In the genomic region with DNA sequence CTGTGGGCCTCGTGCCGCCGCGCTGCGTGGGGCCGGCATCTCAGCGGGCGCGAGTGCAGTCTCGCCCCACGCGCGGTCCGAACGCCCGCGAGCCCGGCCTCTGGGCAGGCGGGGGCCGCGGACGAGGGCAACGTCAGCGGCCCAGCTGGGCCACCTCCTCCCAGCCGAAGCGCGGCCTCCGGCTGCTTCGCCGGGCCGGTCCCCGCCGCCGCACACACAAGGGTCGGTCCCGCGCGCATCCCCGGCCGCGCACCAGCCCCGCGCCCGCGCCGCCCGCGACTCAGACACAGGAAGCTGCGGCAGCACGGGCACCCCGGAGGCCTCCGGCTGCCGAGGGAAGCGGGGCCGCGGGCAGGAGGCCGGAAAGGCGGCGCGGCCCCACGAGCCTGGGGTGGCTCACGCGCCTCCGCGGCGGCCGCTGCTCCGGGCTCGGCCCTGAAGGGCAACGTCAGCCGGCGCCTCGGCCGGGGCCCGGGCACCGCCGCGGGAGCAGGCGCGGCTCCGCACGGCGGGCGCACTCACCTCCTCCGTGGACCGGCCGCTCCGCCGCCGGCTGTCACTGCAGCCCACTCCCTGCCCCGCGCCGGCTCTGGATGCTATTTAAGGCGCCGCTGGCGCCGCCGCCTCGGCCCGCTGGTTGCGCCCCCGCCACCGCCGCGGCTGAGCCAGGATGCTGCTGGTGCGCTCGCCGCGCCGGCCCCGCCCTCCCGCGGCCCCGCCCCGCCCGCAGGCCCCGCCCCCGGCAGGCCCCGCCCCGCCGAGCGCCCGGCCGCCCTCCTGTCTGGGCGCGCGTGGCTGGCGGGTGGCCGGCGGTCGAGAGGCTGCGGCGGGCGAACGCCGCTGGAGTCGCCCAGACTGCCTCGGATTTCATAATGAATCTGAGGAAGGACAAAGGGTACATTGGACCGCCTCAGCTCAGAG, we compare ENCODE assay signal across 8 cellular contexts. TPM values are rescaled to one million over a fixed set of nuclear protein-coding genes. Genes with fewer than 3 reads are reported as not detected.
DNase-seq lines count a peak whose midpoint lies in the region; ATAC-seq and TF ChIP-seq lines count a peak whose summit lies in the region.

A gene with protein sequence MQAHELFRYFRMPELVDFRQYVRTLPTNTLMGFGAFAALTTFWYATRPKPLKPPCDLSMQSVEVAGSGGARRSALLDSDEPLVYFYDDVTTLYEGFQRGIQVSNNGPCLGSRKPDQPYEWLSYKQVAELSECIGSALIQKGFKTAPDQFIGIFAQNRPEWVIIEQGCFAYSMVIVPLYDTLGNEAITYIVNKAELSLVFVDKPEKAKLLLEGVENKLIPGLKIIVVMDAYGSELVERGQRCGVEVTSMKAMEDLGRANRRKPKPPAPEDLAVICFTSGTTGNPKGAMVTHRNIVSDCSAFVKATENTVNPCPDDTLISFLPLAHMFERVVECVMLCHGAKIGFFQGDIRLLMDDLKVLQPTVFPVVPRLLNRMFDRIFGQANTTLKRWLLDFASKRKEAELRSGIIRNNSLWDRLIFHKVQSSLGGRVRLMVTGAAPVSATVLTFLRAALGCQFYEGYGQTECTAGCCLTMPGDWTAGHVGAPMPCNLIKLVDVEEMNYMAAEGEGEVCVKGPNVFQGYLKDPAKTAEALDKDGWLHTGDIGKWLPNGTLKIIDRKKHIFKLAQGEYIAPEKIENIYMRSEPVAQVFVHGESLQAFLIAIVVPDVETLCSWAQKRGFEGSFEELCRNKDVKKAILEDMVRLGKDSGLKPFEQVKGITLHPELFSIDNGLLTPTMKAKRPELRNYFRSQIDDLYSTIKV (minus strand): TSS at position 575 of the 921 bp plus-strand sequence. CDS start 22,454 bp downstream, outside the sequence.

- peak; percentile 64 for ATAC-seq in GM23338

- no peaks in the 10 kb centered on the region for H4K20me1 ChIP-seq in GM23338 (replicated peaks; ENCODE audit: insufficient read depth)

- H3K27ac Mint-ChIP-seq in GM23338, result no peak within 1 kb of the TSS

- TF ChIP-seq CTCF in GM06990 (IDR thresholded peaks at IDR 0.05; ENCODE audit: insufficient read depth, low read length, poor library complexity, severe bottlenecking) (no peak), GM23338 (conservative IDR thresholded peaks at IDR 0.05; ENCODE audit: low read depth in 2 of 2) (no peak), retinal pigment epithelial cell (conservative IDR thresholded peaks at IDR 0.05; ENCODE audit: low read depth, low read length) (no peak)

- no peak within 1 kb of the TSS for H3K27ac ChIP-seq in GM23338 (ENCODE audit: low read depth)

- peaks cover 3% of the 10 kb centered on the region; the same call in 1 of the 3 replicates for H3K4me1 Mint-ChIP-seq in GM23338

- H3F3A ChIP-seq in GM23338 (replicated peaks; ENCODE audit: low read depth), result no peaks in the 10 kb centered on the region

- H3K27me3 Mint-ChIP-seq in GM23338 (ENCODE audit: insufficient read depth, low read depth, poor library complexity), result peaks cover 35% of the 10 kb centered on the region

- no peaks in the 10 kb centered on the region; the same call in 2 of the 3 replicates for H3K36me3 Mint-ChIP-seq in GM23338 (ENCODE audit: low read depth)

- peak within 1 kb of the TSS; percentile 98 for H2AFZ ChIP-seq in GM23338

- H3K79me2 ChIP-seq in GM23338 (replicated peaks; ENCODE audit: insufficient read depth), result no peaks in the 10 kb centered on the region

- H3K36me3 ChIP-seq in GM06990 (ENCODE audit: control insufficient read depth, insufficient read depth, low read length) (no peaks in the 10 kb centered on the region), GM23338 (ENCODE audit: insufficient read depth) (no peaks in the 10 kb centered on the region)

- H3K9me3 Mint-ChIP-seq in GM23338, result no peaks in the 10 kb centered on the region

- DNase-seq in GM06990 (ENCODE audit: extremely low read depth, insufficient read length) (peak; percentile 86), GM23338 (ENCODE audit: low spot score) (peak; percentile 79), LoVo (ENCODE audit: low spot score) (peak; percentile 77), T-helper 2 cell (peak; percentile 66 to 84 (median 69)), amygdala (lab: John Stamatoyannopoulos, UW) (peak; percentile 9 to 88 (median 65)), hepatic stellate cell (ENCODE audit: low spot score) (peak; percentile 87), retinal pigment epithelial cell (ENCODE audit: low read depth) (no peak), pons (ENCODE audit: low spot score) (no peak)

- peaks cover 3% of the 10 kb centered on the region; the same call in 1 of the 2 replicates for H3K4me1 ChIP-seq in GM23338 (ENCODE audit: insufficient read depth)

- H3K4me3 ChIP-seq in GM06990 (replicated peaks; ENCODE audit: low read depth, low read length), result peak within 1 kb of the TSS; percentile 72
- H3K4me3 ChIP-seq in GM23338, result peak within 1 kb of the TSS; percentile 71
- H3K4me3 ChIP-seq in retinal pigment epithelial cell (ENCODE audit: low read length), result peak within 1 kb of the TSS; percentile 63

- peak within 1 kb of the TSS; percentile 81 for H3K4me3 Mint-ChIP-seq in GM23338

- H3K4me2 ChIP-seq in GM23338, result peak within 1 kb of the TSS; percentile 90

- H3K27me3 ChIP-seq in GM06990 (replicated peaks; ENCODE audit: control insufficient read depth, insufficient read depth, low read length) (no peaks in the 10 kb centered on the region), GM23338 (ENCODE audit: insufficient read depth) (peaks cover 55% of the 10 kb centered on the region)

- H3K9me2 ChIP-seq in GM23338 (ENCODE audit: insufficient read depth), result no peaks in the 10 kb centered on the region

TF ChIP-seq in GM23338, 12 proteins besides CTCF, POLR2A, EP300 and RAD21:
- TF ChIP-seq EZH2phosphoT487 (IDR thresholded peaks at IDR 0.05; ENCODE audit: unreplicated experiment) (no peak), ZNF114 (CRISPR knock-in tag; IDR thresholded peaks at IDR 0.05) (no peak), EZH2 (IDR thresholded peaks at IDR 0.05; ENCODE audit: low read depth, unreplicated experiment) (no peak), POLR2AphosphoS5 (IDR thresholded peaks at IDR 0.05; ENCODE audit: low read depth) (peak; percentile 45; the same call in 1 of the 2 replicates)

RNA-seq across cellular contexts. Expression of the gene that starts here (rescaled TPM):
- total RNA-seq in GM23338 (2014; rRNA removed; shearing (Covaris generic)), result 11.0 and 13.1 TPM in 2 replicates
- 4.7 and 6.2 TPM in 2 replicates for polyA plus RNA-seq in GM23338 (2016; fragmentation: Nextera tagmentation; extraction: Ambion mirVana)

Comparison
In these comparisons a context has a peak if more than half of its experiments do, and no peak if none do; other contexts are left out.
1. DNase-seq: peak in GM06990 (single experiment), GM23338 (single experiment), LoVo (single experiment), T-helper 2 cell (5 of 5), amygdala (56 of 56) and hepatic stellate cell (single experiment); none in retinal pigment epithelial cell (single experiment) and pons (single experiment).
2. Peak in every context shown above with its lines, with median percentiles within 50 percentile points of each other: H3K4me3 ChIP-seq.